Comparison of ENCODE assay signal across 3 cellular contexts in the genomic region with DNA sequence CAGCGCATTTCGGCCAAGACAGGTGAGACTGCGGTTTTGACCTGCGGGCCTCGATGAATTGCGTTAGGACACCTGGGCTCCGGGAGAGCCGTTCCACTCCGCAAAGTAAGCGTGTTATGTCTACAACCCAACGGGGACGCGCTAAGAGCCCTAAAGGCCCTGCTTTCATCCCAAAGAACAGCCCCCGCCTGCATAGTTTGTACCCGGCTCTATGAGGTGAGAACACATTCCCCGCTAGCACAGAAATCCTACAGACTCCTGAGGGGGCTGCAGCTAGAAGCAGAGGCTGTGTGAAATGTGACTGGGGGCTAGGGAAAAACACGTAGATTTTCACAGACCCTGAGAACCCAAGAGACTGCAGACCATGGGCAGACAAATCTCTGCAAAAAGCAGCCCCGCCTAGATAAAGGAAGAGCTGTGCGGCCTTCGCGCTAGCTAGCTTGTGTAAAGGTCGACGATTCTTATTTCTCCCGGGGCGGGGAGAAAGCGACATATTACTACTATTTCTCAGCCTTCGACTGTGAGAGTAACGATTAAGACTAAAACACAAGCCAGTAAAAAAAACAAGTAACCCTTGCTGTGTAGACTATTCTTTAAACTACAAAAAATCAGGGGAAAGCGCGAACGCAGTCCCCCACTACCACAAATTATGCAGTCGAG.
TF ChIP-seq lines count a peak whose summit lies in the region.

No MANE protein-coding gene starts in this region.

TF ChIP-seq in WTC11, 78 proteins besides CTCF, POLR2A, EP300 and RAD21:
- TF ChIP-seq, protein P1, sequence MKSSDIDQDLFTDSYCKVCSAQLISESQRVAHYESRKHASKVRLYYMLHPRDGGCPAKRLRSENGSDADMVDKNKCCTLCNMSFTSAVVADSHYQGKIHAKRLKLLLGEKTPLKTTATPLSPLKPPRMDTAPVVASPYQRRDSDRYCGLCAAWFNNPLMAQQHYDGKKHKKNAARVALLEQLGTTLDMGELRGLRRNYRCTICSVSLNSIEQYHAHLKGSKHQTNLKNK (CRISPR knock-in tag; IDR thresholded peaks at IDR 0.05), result peak; percentile 48; the same call in 1 of the 2 replicates
- TF ChIP-seq, protein P2, sequence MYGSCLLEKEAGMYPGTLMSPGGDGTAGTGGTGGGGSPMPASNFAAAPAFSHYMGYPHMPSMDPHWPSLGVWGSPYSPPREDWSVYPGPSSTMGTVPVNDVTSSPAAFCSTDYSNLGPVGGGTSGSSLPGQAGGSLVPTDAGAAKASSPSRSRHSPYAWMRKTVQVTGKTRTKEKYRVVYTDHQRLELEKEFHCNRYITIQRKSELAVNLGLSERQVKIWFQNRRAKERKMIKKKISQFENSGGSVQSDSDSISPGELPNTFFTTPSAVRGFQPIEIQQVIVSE (CRISPR knock-in tag; IDR thresholded peaks at IDR 0.05; ENCODE audit: borderline replicate concordance), result peak; percentile 71; the same call in 1 of the 2 replicates

TF ChIP-seq in GM12878, 131 proteins besides CTCF, POLR2A, EP300 and RAD21:
- TF ChIP-seq CBFB (IDR thresholded peaks at IDR 0.05; ENCODE audit: low read depth) (peak; percentile 53; the same call in 1 of the 2 replicates), SMAD5 (IDR thresholded peaks at IDR 0.05; ENCODE audit: low read depth) (peak; percentile 9; the same call in 1 of the 2 replicates), MTA3 (IDR thresholded peaks at IDR 0.05; ENCODE audit: borderline replicate concordance, low read length) (0 out of 2 replicates have a peak, but pooled peaks have one; percentile 38), PML (IDR thresholded peaks at IDR 0.05; ENCODE audit: low read length) (peak; percentile 20), NFIC (IDR thresholded peaks at IDR 0.05; ENCODE audit: low read depth, low read length) (0 out of 2 replicates have a peak, but pooled peaks have one; percentile 12), POU2F2 (IDR thresholded peaks at IDR 0.05; ENCODE audit: borderline replicate concordance, low read depth, low read length) (0 out of 3 replicates have a peak, but pooled peaks have one; percentile 75), POLR2AphosphoS5 (IDR thresholded peaks at IDR 0.05; ENCODE audit: low read length) (peak; percentile 60; the same call in 1 of the 2 replicates)
TF ChIP-seq in GM12878: peak in this region for 7; not testable (repeated sequence) for 124.

TF ChIP-seq in HepG2, 621 proteins besides CTCF, POLR2A, EP300 and RAD21:
- peak; percentile 38; the same call in 1 of the 2 replicates for TF ChIP-seq POLR2G (IDR thresholded peaks at IDR 0.05; ENCODE audit: low read depth, low read length)
